Comparison of ENCODE assay signal across 1 cellular context in genomic region chr20:21234816-21235215, GRCh38.
TF ChIP-seq lines count a peak whose summit lies in the region.

No MANE protein-coding gene starts in this region.

TF ChIP-seq in GM23338, 12 proteins besides CTCF, POLR2A, EP300 and RAD21 (continued from another document):
- TF ChIP-seq, protein P1, sequence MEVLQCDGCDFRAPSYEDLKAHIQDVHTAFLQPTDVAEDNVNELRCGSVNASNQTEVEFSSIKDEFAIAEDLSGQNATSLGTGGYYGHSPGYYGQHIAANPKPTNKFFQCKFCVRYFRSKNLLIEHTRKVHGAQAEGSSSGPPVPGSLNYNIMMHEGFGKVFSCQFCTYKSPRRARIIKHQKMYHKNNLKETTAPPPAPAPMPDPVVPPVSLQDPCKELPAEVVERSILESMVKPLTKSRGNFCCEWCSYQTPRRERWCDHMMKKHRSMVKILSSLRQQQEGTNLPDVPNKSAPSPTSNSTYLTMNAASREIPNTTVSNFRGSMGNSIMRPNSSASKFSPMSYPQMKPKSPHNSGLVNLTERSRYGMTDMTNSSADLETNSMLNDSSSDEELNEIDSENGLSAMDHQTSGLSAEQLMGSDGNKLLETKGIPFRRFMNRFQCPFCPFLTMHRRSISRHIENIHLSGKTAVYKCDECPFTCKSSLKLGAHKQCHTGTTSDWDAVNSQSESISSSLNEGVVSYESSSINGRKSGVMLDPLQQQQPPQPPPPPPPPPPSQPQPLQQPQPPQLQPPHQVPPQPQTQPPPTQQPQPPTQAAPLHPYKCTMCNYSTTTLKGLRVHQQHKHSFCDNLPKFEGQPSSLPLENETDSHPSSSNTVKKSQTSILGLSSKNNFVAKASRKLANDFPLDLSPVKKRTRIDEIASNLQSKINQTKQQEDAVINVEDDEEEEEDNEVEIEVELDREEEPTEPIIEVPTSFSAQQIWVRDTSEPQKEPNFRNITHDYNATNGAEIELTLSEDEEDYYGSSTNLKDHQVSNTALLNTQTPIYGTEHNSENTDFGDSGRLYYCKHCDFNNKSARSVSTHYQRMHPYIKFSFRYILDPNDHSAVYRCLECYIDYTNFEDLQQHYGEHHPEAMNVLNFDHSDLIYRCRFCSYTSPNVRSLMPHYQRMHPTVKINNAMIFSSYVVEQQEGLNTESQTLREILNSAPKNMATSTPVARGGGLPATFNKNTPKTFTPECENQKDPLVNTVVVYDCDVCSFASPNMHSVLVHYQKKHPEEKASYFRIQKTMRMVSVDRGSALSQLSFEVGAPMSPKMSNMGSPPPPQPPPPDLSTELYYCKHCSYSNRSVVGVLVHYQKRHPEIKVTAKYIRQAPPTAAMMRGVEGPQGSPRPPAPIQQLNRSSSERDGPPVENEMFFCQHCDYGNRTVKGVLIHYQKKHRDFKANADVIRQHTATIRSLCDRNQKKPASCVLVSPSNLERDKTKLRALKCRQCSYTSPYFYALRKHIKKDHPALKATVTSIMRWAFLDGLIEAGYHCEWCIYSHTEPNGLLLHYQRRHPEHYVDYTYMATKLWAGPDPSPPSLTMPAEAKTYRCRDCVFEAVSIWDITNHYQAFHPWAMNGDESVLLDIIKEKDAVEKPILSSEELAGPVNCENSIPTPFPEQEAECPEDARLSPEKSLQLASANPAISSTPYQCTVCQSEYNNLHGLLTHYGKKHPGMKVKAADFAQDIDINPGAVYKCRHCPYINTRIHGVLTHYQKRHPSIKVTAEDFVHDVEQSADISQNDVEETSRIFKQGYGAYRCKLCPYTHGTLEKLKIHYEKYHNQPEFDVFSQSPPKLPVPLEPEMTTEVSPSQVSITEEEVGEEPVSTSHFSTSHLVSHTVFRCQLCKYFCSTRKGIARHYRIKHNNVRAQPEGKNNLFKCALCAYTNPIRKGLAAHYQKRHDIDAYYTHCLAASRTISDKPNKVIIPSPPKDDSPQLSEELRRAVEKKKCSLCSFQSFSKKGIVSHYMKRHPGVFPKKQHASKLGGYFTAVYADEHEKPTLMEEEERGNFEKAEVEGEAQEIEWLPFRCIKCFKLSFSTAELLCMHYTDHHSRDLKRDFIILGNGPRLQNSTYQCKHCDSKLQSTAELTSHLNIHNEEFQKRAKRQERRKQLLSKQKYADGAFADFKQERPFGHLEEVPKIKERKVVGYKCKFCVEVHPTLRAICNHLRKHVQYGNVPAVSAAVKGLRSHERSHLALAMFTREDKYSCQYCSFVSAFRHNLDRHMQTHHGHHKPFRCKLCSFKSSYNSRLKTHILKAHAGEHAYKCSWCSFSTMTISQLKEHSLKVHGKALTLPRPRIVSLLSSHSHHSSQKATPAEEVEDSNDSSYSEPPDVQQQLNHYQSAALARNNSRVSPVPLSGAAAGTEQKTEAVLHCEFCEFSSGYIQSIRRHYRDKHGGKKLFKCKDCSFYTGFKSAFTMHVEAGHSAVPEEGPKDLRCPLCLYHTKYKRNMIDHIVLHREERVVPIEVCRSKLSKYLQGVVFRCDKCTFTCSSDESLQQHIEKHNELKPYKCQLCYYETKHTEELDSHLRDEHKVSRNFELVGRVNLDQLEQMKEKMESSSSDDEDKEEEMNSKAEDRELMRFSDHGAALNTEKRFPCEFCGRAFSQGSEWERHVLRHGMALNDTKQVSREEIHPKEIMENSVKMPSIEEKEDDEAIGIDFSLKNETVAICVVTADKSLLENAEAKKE (CRISPR knock-in tag; IDR thresholded peaks at IDR 0.05) = no peak
- TF ChIP-seq JUNB (IDR thresholded peaks at IDR 0.05; ENCODE audit: unreplicated experiment) = no peak
